ENCODE assay signal across 21 cellular contexts in genomic region chr20:24741673-24742072, GRCh38.
"Had no signal": no experiment of that assay in that cellular context is flagged by ENCODE, and none has a peak within 500 bp of the region (broad histone marks: within the 10 kb centered on the region; RNA-seq: fewer than 3 reads in every experiment).

No MANE protein-coding gene starts in this region.

- H3K4me3 ChIP-seq: adrenal gland, SJCRH30 had no signal

- H3K4me3 Mint-ChIP-seq: activated CD4-positive, alpha-beta T cell treated with anti-CD3 and anti-CD28 coated beads for 36 hours; activated naive CD8-positive, alpha-beta T cell treated with anti-CD3 and anti-CD28 coated beads, Interleukin-2, amount 10 ng/mL, durations not matched to agents 7 days and 5 days had no signal

- H3K9me3 Mint-ChIP-seq: activated naive CD8-positive, alpha-beta T cell treated with anti-CD3 and anti-CD28 coated beads, Interleukin-2, amount 10 ng/mL, durations not matched to agents 7 days and 5 days had no signal

- DNase-seq: activated CD4-positive, alpha-beta T cell treated with anti-CD3 and anti-CD28 coated beads for 36 hours; activated CD4-positive, alpha-beta T cell treated with anti-CD3 and anti-CD28 coated beads, Interleukin-2, amount 50 U/mL, for 1 hour; activated naive CD4-positive, alpha-beta T cell treated with anti-CD3 and anti-CD28 coated beads, Interleukin-2, amount 50 U/mL, for 16 hours; activated naive CD8-positive, alpha-beta T cell treated with anti-CD3 and anti-CD28 coated beads, Interleukin-2, amount 10 ng/mL, durations not matched to agents 7 days and 5 days; anterior cingulate cortex; cerebellar nuclear complex; NCI-H1417 treated with DMSO at 0.1 percent for 48 hours; NCI-H1694 treated with DMSO at 0.1 percent for 48 hours; NCI-H345; NCI-H510A; NK-92 treated with Interleukin-12 subunit alpha and Interleukin-12 subunit beta, amount 100 ng/mL, for 24 hours; OCI-M1; RPMI8226; SJCRH30; SK-N-SH; T-helper 1 cell; WERI-Rb-1 had no signal

- H3K27ac Mint-ChIP-seq: activated CD4-positive, alpha-beta T cell treated with anti-CD3 and anti-CD28 coated beads for 36 hours; activated naive CD8-positive, alpha-beta T cell treated with anti-CD3 and anti-CD28 coated beads, Interleukin-2, amount 10 ng/mL, durations not matched to agents 7 days and 5 days had no signal

- H3K4me1 ChIP-seq: adrenal gland, SJCRH30 had no signal

- H3K27me3 ChIP-seq: adrenal gland, SJCRH30 had no signal

- H3K4me2 ChIP-seq: KMS-11, SK-N-SH had no signal

- H3K27me3 Mint-ChIP-seq: activated CD4-positive, alpha-beta T cell treated with anti-CD3 and anti-CD28 coated beads for 36 hours; activated naive CD8-positive, alpha-beta T cell treated with anti-CD3 and anti-CD28 coated beads, Interleukin-2, amount 10 ng/mL, durations not matched to agents 7 days and 5 days had no signal

- ATAC-seq: activated CD4-positive, alpha-beta T cell treated with anti-CD3 and anti-CD28 coated beads for 36 hours; Panc1; Right ventricle myocardium inferior had no signal

- H3K27ac ChIP-seq: adrenal gland, KMS-11, SJCRH30, WERI-Rb-1 had no signal

- H3K9ac ChIP-seq: KMS-11, SK-N-SH had no signal

- H3K36me3 ChIP-seq: adrenal gland, SJCRH30, WERI-Rb-1 had no signal

- H3K9me3 ChIP-seq: adrenal gland, SJCRH30, SK-N-SH had no signal
